Comparison of ENCODE assay signal across 2 cellular contexts in genomic region chr19:6888967-6889366, GRCh38.
TF ChIP-seq lines count a peak whose summit lies in the region.

No MANE protein-coding gene starts in this region.

TF ChIP-seq in HEK293T, 16 proteins besides CTCF, POLR2A, EP300 and RAD21:
- no peak for TF ChIP-seq SP1 (IDR thresholded peaks at IDR 0.05)
- no peak for TF ChIP-seq BHLHE40 (IDR thresholded peaks at IDR 0.05; ENCODE audit: borderline replicate concordance)
- no peak for TF ChIP-seq FOXA1 (IDR thresholded peaks at IDR 0.05)
- peak; percentile 70; the same call in 1 of the 2 replicates for TF ChIP-seq CTBP1 (IDR thresholded peaks at IDR 0.05; ENCODE audit: borderline replicate concordance)

TF ChIP-seq in H1, 55 proteins besides CTCF, POLR2A, EP300 and RAD21:
- no peak for TF ChIP-seq KDM4A (IDR thresholded peaks at IDR 0.05; ENCODE audit: low read depth, low read length, severe bottlenecking)
- TF ChIP-seq JUND (IDR thresholded peaks at IDR 0.05; ENCODE audit: low read length), result no peak
- TF ChIP-seq YY1 (IDR thresholded peaks at IDR 0.05; ENCODE audit: low read depth, low read length), result no peak
- TF ChIP-seq KDM1A (IDR thresholded peaks at IDR 0.05; ENCODE audit: borderline replicate concordance, low read length), result no peak
- no peak for TF ChIP-seq RFX5 (IDR thresholded peaks at IDR 0.05; ENCODE audit: borderline replicate concordance, low read depth, low read length)
- TF ChIP-seq ZNF274 (IDR thresholded peaks at IDR 0.05; ENCODE audit: borderline replicate concordance, extremely low read depth, low read length), result no peak
- no peak for TF ChIP-seq SIRT6 (IDR thresholded peaks at IDR 0.05; ENCODE audit: low read length)
- no peak for TF ChIP-seq CBX5 (IDR thresholded peaks at IDR 0.05; ENCODE audit: low read depth, low read length)
- TF ChIP-seq POLR2AphosphoS5 (IDR thresholded peaks at IDR 0.05; ENCODE audit: low read depth, low read length), result no peak
- no peak for TF ChIP-seq NANOG (IDR thresholded peaks at IDR 0.05; ENCODE audit: insufficient read depth, low read depth, low read length, poor library complexity, severe bottlenecking)
